In genomic region chr19:17542042-17542441, GRCh38 we compare ENCODE assay signal across 27 cellular contexts.
"Had no signal": no experiment of that assay in that cellular context is flagged by ENCODE, and none has a peak within 500 bp of the region (broad histone marks: within the 10 kb centered on the region; RNA-seq: fewer than 3 reads in every experiment).

No MANE protein-coding gene starts in this region.

- H3K4me1 Mint-ChIP-seq: endodermal cell had no signal

- H3K27me3 ChIP-seq: colonic mucosa, sigmoid colon, tibial nerve, upper lobe of left lung had no signal

- H3K9me3 Mint-ChIP-seq: dendritic cell treated with granulocyte-macrophage colony-stimulating factor and Interleukin-4, amounts not matched to agents 40 ng/mL and 50 ng/mL, for 4 days; immature natural killer cell; natural killer cell treated with Interleukin-12 subunit alpha and Interleukin-12 subunit beta and Interleukin-15 and Interleukin-18, amount 100 ng/mL, for 72 hours; neural crest cell; stimulated activated effector memory CD8-positive, alpha-beta T cell treated with anti-CD3 and anti-CD28 coated beads, Interleukin-12 subunit alpha, Interleukin-12 subunit beta, amount 100 ng/mL, for 72 hours had no signal

- DNase-seq: colonic mucosa; effector CD8-positive, alpha-beta T cell; endodermal cell; foreskin keratinocyte; glutamatergic neuron; heart right ventricle; hippocampal formation; immature natural killer cell; islet precursor cell; left ventricle myocardium superior; lower lobe of right lung; nucleus accumbens; psoas muscle; sigmoid colon; stimulated activated CD4-positive, alpha-beta T cell treated with anti-CD3 and anti-CD28 coated beads, Interleukin-2, amount 100 ng/mL, for 24 hours; stimulated activated CD4-positive, alpha-beta T cell treated with anti-CD3 and anti-CD28 coated beads, Interleukin-4, amount 100 ng/mL, for 24 hours; stimulated activated naive CD8-positive, alpha-beta T cell treated with anti-CD3 and anti-CD28 coated beads, Interleukin-15, Interleukin-2, amounts not matched to agents 100 U/mL and 50 U/mL, for 24 hours had no signal

- H3K36me3 Mint-ChIP-seq: immature natural killer cell; natural killer cell treated with Interleukin-12 subunit alpha and Interleukin-12 subunit beta and Interleukin-15 and Interleukin-18, amount 100 ng/mL, for 72 hours had no signal

- ATAC-seq: esophagus mucosa; foreskin keratinocyte; heart right ventricle; left ventricle myocardium superior; lower lobe of right lung; natural killer cell treated with Interleukin-12 subunit alpha and Interleukin-12 subunit beta and Interleukin-15 and Interleukin-18, amount 100 ng/mL, for 72 hours; psoas muscle; right cardiac atrium; stimulated activated effector memory CD8-positive, alpha-beta T cell treated with anti-CD3 and anti-CD28 coated beads, Interleukin-12 subunit alpha, Interleukin-12 subunit beta, amount 100 ng/mL, for 72 hours; stimulated activated naive CD8-positive, alpha-beta T cell treated with anti-CD3 and anti-CD28 coated beads, Interleukin-15, Interleukin-2, amounts not matched to agents 100 U/mL and 50 U/mL, for 24 hours had no signal

- H3K27ac Mint-ChIP-seq: endodermal cell; natural killer cell treated with Interleukin-12 subunit alpha and Interleukin-12 subunit beta and Interleukin-15 and Interleukin-18, amount 100 ng/mL, for 72 hours had no signal

- H3K4me3 ChIP-seq: colonic mucosa, heart right ventricle, lower lobe of right lung, psoas muscle, sigmoid colon, thoracic aorta, tibial nerve, upper lobe of left lung had no signal

- H3K27me3 Mint-ChIP-seq: natural killer cell treated with Interleukin-12 subunit alpha and Interleukin-12 subunit beta and Interleukin-15 and Interleukin-18, amount 100 ng/mL, for 72 hours had no signal

- H3K9me3 ChIP-seq: colonic mucosa, lower lobe of right lung, psoas muscle, sigmoid colon, thoracic aorta, upper lobe of left lung had no signal

- H3K27ac ChIP-seq: colonic mucosa, epithelial cell of prostate, foreskin keratinocyte, heart right ventricle, lower lobe of right lung, psoas muscle, sigmoid colon, thoracic aorta, tibial nerve, upper lobe of left lung had no signal

- H3K36me3 ChIP-seq: colonic mucosa, heart right ventricle, lower lobe of right lung, sigmoid colon, thoracic aorta, tibial nerve, upper lobe of left lung had no signal

- H3K4me3 Mint-ChIP-seq: dendritic cell treated with granulocyte-macrophage colony-stimulating factor and Interleukin-4, amounts not matched to agents 40 ng/mL and 50 ng/mL, for 4 days; endodermal cell; immature natural killer cell; natural killer cell treated with Interleukin-12 subunit alpha and Interleukin-12 subunit beta and Interleukin-15 and Interleukin-18, amount 100 ng/mL, for 72 hours; neural crest cell; stimulated activated effector memory CD8-positive, alpha-beta T cell treated with anti-CD3 and anti-CD28 coated beads, Interleukin-12 subunit alpha, Interleukin-12 subunit beta, amount 100 ng/mL, for 72 hours had no signal

- H3K4me1 ChIP-seq: foreskin keratinocyte had no signal
